In the genomic region with DNA sequence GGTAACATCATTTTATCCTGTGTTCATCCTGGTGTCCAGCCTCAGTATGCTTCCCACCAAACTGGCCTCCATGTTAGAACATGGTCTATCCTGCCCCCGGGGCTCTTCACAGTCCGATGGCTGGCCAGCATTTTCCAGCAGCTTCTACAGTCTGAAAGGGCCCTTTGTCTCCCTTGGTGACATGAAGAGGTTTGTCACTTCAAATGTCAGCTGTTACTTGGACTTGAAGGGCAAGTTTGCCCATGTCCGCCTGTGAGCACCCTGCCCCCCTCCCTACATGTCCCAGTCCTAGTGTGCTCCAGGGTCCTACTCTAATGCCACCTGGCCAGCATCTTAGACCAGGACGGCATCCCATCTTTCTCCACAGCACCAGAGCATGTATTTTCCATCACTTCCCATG, we compare ENCODE assay signal across 1 cellular context.
TF ChIP-seq lines count a peak whose summit lies in the region.

No MANE protein-coding gene starts in this region.

TF ChIP-seq in WTC11, 78 proteins besides CTCF, POLR2A, EP300 and RAD21 (continued from another document):
- TF ChIP-seq, protein P1, sequence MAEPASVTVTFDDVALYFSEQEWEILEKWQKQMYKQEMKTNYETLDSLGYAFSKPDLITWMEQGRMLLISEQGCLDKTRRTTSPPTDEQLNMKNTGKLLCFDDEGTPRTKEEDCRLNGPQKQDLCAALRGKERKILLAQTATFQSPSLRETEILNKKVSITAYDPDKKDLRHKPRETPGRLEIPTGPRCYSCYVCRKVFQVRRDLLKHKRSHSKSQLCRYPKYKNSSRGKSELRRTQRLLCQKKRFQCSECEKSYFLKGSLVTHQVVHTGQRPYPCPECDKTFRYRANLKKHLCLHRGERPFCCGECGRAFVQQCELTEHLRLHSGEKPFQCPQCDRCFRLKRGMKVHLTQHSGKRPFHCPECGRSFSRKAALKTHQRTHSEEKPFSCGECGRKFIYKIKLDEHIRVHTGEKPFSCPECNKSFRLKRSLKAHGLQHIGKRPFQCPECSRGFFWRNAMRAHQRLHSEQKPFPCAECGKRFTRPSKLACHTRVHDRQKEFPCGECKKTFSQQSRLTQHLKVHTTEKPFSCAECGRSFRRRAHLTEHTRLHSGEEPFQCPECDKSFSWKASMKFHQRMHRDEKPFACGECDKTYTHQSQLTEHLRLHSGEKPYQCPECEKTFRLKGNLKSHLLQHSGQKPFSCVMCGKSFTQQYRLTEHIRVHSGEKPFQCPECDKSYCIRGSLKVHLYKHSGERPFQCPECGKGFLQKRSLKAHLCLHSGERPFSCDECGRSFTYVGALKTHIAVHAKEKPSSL (CRISPR knock-in tag; conservative IDR thresholded peaks at IDR 0.05), result no peak
- no peak for TF ChIP-seq ZNF317 (CRISPR knock-in tag; IDR thresholded peaks at IDR 0.05; ENCODE audit: borderline replicate concordance, low read depth)
- TF ChIP-seq ZNF263 (CRISPR knock-in tag; IDR thresholded peaks at IDR 0.05; ENCODE audit: low read depth), result no peak
- TF ChIP-seq, protein P2, sequence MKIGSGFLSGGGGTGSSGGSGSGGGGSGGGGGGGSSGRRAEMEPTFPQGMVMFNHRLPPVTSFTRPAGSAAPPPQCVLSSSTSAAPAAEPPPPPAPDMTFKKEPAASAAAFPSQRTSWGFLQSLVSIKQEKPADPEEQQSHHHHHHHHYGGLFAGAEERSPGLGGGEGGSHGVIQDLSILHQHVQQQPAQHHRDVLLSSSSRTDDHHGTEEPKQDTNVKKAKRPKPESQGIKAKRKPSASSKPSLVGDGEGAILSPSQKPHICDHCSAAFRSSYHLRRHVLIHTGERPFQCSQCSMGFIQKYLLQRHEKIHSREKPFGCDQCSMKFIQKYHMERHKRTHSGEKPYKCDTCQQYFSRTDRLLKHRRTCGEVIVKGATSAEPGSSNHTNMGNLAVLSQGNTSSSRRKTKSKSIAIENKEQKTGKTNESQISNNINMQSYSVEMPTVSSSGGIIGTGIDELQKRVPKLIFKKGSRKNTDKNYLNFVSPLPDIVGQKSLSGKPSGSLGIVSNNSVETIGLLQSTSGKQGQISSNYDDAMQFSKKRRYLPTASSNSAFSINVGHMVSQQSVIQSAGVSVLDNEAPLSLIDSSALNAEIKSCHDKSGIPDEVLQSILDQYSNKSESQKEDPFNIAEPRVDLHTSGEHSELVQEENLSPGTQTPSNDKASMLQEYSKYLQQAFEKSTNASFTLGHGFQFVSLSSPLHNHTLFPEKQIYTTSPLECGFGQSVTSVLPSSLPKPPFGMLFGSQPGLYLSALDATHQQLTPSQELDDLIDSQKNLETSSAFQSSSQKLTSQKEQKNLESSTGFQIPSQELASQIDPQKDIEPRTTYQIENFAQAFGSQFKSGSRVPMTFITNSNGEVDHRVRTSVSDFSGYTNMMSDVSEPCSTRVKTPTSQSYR (CRISPR knock-in tag; IDR thresholded peaks at IDR 0.05), result no peak
- TF ChIP-seq E2F1 (CRISPR knock-in tag; IDR thresholded peaks at IDR 0.05), result no peak
- TF ChIP-seq, protein P3, sequence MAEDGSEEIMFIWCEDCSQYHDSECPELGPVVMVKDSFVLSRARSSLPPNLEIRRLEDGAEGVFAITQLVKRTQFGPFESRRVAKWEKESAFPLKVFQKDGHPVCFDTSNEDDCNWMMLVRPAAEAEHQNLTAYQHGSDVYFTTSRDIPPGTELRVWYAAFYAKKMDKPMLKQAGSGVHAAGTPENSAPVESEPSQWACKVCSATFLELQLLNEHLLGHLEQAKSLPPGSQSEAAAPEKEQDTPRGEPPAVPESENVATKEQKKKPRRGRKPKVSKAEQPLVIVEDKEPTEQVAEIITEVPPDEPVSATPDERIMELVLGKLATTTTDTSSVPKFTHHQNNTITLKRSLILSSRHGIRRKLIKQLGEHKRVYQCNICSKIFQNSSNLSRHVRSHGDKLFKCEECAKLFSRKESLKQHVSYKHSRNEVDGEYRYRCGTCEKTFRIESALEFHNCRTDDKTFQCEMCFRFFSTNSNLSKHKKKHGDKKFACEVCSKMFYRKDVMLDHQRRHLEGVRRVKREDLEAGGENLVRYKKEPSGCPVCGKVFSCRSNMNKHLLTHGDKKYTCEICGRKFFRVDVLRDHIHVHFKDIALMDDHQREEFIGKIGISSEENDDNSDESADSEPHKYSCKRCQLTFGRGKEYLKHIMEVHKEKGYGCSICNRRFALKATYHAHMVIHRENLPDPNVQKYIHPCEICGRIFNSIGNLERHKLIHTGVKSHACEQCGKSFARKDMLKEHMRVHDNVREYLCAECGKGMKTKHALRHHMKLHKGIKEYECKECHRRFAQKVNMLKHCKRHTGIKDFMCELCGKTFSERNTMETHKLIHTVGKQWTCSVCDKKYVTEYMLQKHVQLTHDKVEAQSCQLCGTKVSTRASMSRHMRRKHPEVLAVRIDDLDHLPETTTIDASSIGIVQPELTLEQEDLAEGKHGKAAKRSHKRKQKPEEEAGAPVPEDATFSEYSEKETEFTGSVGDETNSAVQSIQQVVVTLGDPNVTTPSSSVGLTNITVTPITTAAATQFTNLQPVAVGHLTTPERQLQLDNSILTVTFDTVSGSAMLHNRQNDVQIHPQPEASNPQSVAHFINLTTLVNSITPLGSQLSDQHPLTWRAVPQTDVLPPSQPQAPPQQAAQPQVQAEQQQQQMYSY (CRISPR knock-in tag; IDR thresholded peaks at IDR 0.05), result no peak
- no peak for TF ChIP-seq ZNF121 (CRISPR knock-in tag; IDR thresholded peaks at IDR 0.05)
- no peak for TF ChIP-seq SOX15 (CRISPR knock-in tag; IDR thresholded peaks at IDR 0.05)
TF ChIP-seq in WTC11: peak in this region for 0.
